1 cellular context compared by ENCODE assay signal in the genomic region with DNA sequence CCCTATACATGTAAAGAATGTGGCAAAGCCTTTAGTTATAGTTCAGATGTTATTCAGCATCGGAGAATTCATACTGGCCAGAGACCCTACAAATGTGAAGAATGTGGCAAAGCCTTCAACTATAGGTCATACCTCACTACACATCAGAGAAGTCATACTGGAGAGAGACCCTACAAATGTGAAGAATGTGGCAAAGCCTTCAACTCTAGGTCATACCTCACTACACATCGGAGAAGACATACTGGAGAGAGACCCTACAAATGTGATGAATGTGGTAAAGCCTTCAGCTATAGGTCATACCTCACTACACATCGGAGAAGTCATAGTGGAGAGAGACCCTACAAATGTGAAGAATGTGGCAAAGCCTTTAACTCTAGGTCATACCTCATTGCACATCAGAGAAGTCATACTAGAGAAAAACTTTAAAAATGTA.
TF ChIP-seq lines count a peak whose summit lies in the region.

No MANE protein-coding gene starts in this region.

TF ChIP-seq in SK-N-SH, 30 proteins besides CTCF, POLR2A, EP300 and RAD21 (continued from another document):
- TF ChIP-seq, protein P1, sequence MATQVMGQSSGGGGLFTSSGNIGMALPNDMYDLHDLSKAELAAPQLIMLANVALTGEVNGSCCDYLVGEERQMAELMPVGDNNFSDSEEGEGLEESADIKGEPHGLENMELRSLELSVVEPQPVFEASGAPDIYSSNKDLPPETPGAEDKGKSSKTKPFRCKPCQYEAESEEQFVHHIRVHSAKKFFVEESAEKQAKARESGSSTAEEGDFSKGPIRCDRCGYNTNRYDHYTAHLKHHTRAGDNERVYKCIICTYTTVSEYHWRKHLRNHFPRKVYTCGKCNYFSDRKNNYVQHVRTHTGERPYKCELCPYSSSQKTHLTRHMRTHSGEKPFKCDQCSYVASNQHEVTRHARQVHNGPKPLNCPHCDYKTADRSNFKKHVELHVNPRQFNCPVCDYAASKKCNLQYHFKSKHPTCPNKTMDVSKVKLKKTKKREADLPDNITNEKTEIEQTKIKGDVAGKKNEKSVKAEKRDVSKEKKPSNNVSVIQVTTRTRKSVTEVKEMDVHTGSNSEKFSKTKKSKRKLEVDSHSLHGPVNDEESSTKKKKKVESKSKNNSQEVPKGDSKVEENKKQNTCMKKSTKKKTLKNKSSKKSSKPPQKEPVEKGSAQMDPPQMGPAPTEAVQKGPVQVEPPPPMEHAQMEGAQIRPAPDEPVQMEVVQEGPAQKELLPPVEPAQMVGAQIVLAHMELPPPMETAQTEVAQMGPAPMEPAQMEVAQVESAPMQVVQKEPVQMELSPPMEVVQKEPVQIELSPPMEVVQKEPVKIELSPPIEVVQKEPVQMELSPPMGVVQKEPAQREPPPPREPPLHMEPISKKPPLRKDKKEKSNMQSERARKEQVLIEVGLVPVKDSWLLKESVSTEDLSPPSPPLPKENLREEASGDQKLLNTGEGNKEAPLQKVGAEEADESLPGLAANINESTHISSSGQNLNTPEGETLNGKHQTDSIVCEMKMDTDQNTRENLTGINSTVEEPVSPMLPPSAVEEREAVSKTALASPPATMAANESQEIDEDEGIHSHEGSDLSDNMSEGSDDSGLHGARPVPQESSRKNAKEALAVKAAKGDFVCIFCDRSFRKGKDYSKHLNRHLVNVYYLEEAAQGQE (IDR thresholded peaks at IDR 0.05; ENCODE audit: low read depth, low read length): no peak
- TF ChIP-seq, protein P2, sequence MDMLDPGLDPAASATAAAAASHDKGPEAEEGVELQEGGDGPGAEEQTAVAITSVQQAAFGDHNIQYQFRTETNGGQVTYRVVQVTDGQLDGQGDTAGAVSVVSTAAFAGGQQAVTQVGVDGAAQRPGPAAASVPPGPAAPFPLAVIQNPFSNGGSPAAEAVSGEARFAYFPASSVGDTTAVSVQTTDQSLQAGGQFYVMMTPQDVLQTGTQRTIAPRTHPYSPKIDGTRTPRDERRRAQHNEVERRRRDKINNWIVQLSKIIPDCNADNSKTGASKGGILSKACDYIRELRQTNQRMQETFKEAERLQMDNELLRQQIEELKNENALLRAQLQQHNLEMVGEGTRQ (IDR thresholded peaks at IDR 0.05; ENCODE audit: borderline replicate concordance, low read depth, low read length): no peak
- TF ChIP-seq, protein P3, sequence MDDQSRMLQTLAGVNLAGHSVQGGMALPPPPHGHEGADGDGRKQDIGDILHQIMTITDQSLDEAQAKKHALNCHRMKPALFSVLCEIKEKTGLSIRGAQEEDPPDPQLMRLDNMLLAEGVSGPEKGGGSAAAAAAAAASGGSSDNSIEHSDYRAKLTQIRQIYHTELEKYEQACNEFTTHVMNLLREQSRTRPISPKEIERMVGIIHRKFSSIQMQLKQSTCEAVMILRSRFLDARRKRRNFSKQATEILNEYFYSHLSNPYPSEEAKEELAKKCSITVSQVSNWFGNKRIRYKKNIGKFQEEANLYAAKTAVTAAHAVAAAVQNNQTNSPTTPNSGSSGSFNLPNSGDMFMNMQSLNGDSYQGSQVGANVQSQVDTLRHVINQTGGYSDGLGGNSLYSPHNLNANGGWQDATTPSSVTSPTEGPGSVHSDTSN (IDR thresholded peaks at IDR 0.05): no peak
- TF ChIP-seq FOSL2 (IDR thresholded peaks at IDR 0.05; ENCODE audit: borderline replicate concordance, low read depth): no peak
- TF ChIP-seq, protein P4, sequence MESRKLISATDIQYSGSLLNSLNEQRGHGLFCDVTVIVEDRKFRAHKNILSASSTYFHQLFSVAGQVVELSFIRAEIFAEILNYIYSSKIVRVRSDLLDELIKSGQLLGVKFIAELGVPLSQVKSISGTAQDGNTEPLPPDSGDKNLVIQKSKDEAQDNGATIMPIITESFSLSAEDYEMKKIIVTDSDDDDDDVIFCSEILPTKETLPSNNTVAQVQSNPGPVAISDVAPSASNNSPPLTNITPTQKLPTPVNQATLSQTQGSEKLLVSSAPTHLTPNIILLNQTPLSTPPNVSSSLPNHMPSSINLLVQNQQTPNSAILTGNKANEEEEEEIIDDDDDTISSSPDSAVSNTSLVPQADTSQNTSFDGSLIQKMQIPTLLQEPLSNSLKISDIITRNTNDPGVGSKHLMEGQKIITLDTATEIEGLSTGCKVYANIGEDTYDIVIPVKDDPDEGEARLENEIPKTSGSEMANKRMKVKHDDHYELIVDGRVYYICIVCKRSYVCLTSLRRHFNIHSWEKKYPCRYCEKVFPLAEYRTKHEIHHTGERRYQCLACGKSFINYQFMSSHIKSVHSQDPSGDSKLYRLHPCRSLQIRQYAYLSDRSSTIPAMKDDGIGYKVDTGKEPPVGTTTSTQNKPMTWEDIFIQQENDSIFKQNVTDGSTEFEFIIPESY (IDR thresholded peaks at IDR 0.05; ENCODE audit: borderline replicate concordance, low read depth): no peak
- TF ChIP-seq TAF1 (IDR thresholded peaks at IDR 0.05; ENCODE audit: borderline replicate concordance, low read depth, low read length): no peak
- TF ChIP-seq JUND (IDR thresholded peaks at IDR 0.05): no peak
- TF ChIP-seq RXRA (IDR thresholded peaks at IDR 0.05; ENCODE audit: borderline replicate concordance, low read depth): no peak
